26 cellular contexts compared by ENCODE assay signal in the genomic region with DNA sequence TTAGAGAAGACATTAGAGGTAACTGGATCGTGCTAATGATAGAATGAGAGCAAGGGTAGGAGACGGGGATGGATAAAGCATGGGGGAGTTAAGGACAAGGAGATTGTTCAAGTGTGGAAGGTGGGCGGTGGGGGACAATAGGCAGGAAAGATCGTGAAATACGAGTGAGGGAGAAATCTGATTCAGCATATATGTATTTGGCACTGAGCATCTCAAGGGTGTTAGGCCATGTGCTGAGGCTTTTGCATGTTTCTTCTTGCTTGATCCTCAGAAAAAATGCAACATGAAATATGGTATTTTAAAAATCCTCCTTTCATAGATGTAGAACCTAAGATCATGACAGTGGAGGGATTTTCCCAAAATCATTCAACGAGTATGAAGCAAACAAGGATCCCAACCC.
"Had no signal": no experiment of that assay in that cellular context is flagged by ENCODE, and none has a peak within 500 bp of the region (broad histone marks: within the 10 kb centered on the region; RNA-seq: fewer than 3 reads in every experiment).

No MANE protein-coding gene starts in this region.

- ATAC-seq: activated CD8-positive, alpha-beta T cell treated with anti-CD3 and anti-CD28 coated beads for 36 hours; activated T-cell treated with anti-CD3 and anti-CD28 coated beads, Interleukin-2, amount 50 U/mL, for 72 hours; activated T-helper 17 cell treated with anti-CD3 and anti-CD28 coated beads, Interleukin-2, amount 50 U/mL, for 72 hours; PC-3 had no signal

- DNase-seq: activated CD4-positive, alpha-beta T cell treated with anti-CD3 and anti-CD28 coated beads, Interleukin-2, amount 10 ng/mL, durations not matched to agents 24 days and 14 days; activated CD4-positive, alpha-beta T cell treated with anti-CD3 and anti-CD28 coated beads, Interleukin-2, amount 50 U/mL, for 4 hours; activated CD8-positive, alpha-beta T cell treated with anti-CD3 and anti-CD28 coated beads for 36 hours; activated effector memory CD4-positive, alpha-beta T cell treated with anti-CD3 and anti-CD28 coated beads, Interleukin-2, amount 50 U/mL, for 16 hours; activated naive CD4-positive, alpha-beta T cell; activated naive CD4-positive, alpha-beta T cell treated with anti-CD3 and anti-CD28 coated beads, Interleukin-2, amount 50 U/mL, for 16 hours; activated naive CD8-positive, alpha-beta T cell treated with anti-CD3 and anti-CD28 coated beads for 36 hours; activated T-cell treated with anti-CD3 and anti-CD28 coated beads, Interleukin-2, amount 50 U/mL, for 1 hour; activated T-cell treated with anti-CD3 and anti-CD28 coated beads, Interleukin-2, amount 50 U/mL, for 72 hours; amniotic stem cell; aorta; brain microvascular endothelial cell; NCI-H1105; NCI-H1417 treated with DMSO at 0.1 percent for 48 hours; NCI-H187 treated with DMSO at 0.1 percent for 48 hours; NCI-H2081; NCI-H345; NCI-H526; NCI-H748 treated with DMSO at 0.1 percent for 48 hours; NK-92 treated with Interleukin-12 subunit alpha and Interleukin-12 subunit beta, amount 100 ng/mL, for 24 hours; PC-3; Peyer's patch; Right ventricle myocardium superior; T1000 had no signal

- H3K36me3 Mint-ChIP-seq: activated naive CD8-positive, alpha-beta T cell treated with anti-CD3 and anti-CD28 coated beads for 36 hours had no signal

- H3K9me3 Mint-ChIP-seq: activated CD8-positive, alpha-beta T cell treated with anti-CD3 and anti-CD28 coated beads for 36 hours; activated naive CD8-positive, alpha-beta T cell treated with anti-CD3 and anti-CD28 coated beads for 36 hours; activated T-cell treated with anti-CD3 and anti-CD28 coated beads, Interleukin-2, amount 50 U/mL, for 72 hours; activated T-helper 17 cell treated with anti-CD3 and anti-CD28 coated beads, Interleukin-2, amount 50 U/mL, for 72 hours; central memory CD8-positive, alpha-beta T cell had no signal

- H3K27ac Mint-ChIP-seq: activated CD4-positive, alpha-beta T cell treated with anti-CD3 and anti-CD28 coated beads, Interleukin-2, amount 10 ng/mL, durations not matched to agents 24 days and 14 days; activated CD8-positive, alpha-beta T cell treated with anti-CD3 and anti-CD28 coated beads for 36 hours; activated naive CD8-positive, alpha-beta T cell treated with anti-CD3 and anti-CD28 coated beads for 36 hours; activated T-helper 17 cell treated with anti-CD3 and anti-CD28 coated beads, Interleukin-2, amount 50 U/mL, for 72 hours had no signal

- H3K4me3 Mint-ChIP-seq: activated CD4-positive, alpha-beta T cell treated with anti-CD3 and anti-CD28 coated beads, Interleukin-2, amount 10 ng/mL, durations not matched to agents 24 days and 14 days; activated CD8-positive, alpha-beta T cell treated with anti-CD3 and anti-CD28 coated beads for 36 hours; activated naive CD8-positive, alpha-beta T cell treated with anti-CD3 and anti-CD28 coated beads for 36 hours; activated T-cell treated with anti-CD3 and anti-CD28 coated beads, Interleukin-2, amount 50 U/mL, for 72 hours; activated T-helper 17 cell treated with anti-CD3 and anti-CD28 coated beads, Interleukin-2, amount 50 U/mL, for 72 hours; central memory CD8-positive, alpha-beta T cell had no signal

- H3K4me1 Mint-ChIP-seq: activated CD4-positive, alpha-beta T cell treated with anti-CD3 and anti-CD28 coated beads, Interleukin-2, amount 10 ng/mL, durations not matched to agents 24 days and 14 days; activated naive CD8-positive, alpha-beta T cell treated with anti-CD3 and anti-CD28 coated beads for 36 hours; activated T-helper 17 cell treated with anti-CD3 and anti-CD28 coated beads, Interleukin-2, amount 50 U/mL, for 72 hours; central memory CD8-positive, alpha-beta T cell had no signal

- H3K27me3 Mint-ChIP-seq: activated CD4-positive, alpha-beta T cell treated with anti-CD3 and anti-CD28 coated beads, Interleukin-2, amount 10 ng/mL, durations not matched to agents 24 days and 14 days; activated CD8-positive, alpha-beta T cell treated with anti-CD3 and anti-CD28 coated beads for 36 hours; activated naive CD8-positive, alpha-beta T cell treated with anti-CD3 and anti-CD28 coated beads for 36 hours; activated T-helper 17 cell treated with anti-CD3 and anti-CD28 coated beads, Interleukin-2, amount 50 U/mL, for 72 hours; central memory CD8-positive, alpha-beta T cell had no signal
